ENCODE assay signal across 8 cellular contexts in the genomic region with DNA sequence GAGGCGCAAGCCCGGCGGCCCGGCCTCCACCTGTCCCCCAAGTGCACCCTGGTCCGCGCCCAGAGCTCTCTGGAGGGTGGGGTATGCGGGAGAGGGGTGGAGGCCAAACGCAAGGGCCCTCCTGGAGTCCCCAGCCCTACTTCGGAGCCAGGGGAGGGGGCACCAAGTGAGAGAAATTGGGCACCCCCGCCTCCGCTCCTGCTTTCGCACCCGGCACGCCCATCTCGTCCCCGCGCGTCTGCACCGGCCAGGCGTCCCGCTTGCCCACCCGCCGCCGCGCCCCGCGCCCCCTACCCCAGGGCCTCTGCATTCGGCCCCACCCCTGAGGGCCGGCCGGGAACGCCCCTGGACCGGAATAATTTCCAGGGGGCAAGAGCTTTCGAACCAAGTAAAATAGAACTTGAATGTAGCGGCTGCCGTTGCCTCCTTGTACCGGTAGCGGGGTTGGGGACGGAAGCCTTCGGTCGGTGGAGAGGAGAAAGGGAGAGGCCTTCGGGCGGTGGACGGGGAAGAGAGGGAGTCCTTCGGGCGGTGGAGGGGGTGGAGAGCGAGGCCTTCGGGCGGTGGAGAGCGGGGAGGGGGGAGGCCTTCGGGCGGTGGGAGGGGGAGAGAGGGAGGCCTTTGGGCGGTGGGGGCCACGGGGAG. TPM values are rescaled to one million over a fixed set of nuclear protein-coding genes. Genes with fewer than 3 reads are reported as not detected.
A peak's percentile ranks its signal among the peaks of the same experiment; 100 is the strongest.
DNase-seq lines count a peak whose midpoint lies in the region; ATAC-seq and TF ChIP-seq lines count a peak whose summit lies in the region.

No MANE protein-coding gene starts in this region.

- H3K4me1 ChIP-seq in left ventricle myocardium inferior, result peaks cover 72% of the 10 kb centered on the region

- TF ChIP-seq CTCF in left ventricle myocardium inferior (IDR thresholded peaks at IDR 0.05; ENCODE audit: borderline replicate concordance), result no peak

- peaks cover 34% of the 10 kb centered on the region for H3K27me3 ChIP-seq in left ventricle myocardium inferior (ENCODE audit: low read depth)

- H3K27ac ChIP-seq in left ventricle myocardium inferior (replicated peaks), result peak overlapping the region; percentile 98

- ATAC-seq in GM19438 (IDR thresholded peaks at IDR 0.05; ENCODE audit: low read depth, unreplicated experiment) (peak; percentile 3), sciatic nerve (peak; percentile 55), HG02840 (IDR thresholded peaks at IDR 0.05; ENCODE audit: low FRiP score, unreplicated experiment) (no peak), HG03469 (IDR thresholded peaks at IDR 0.05; ENCODE audit: unreplicated experiment) (no peak)

- H3K4me3 ChIP-seq in left ventricle myocardium inferior, result peak overlapping the region; percentile 89

- H3K9me3 ChIP-seq in left ventricle myocardium inferior (replicated peaks), result no peaks in the 10 kb centered on the region

- H3K36me3 ChIP-seq in left ventricle myocardium inferior, result peaks cover 20% of the 10 kb centered on the region

- DNase-seq in AG20443 (ENCODE audit: low spot score) (peak; percentile 62), NCI-H345 (lab: John Stamatoyannopoulos, UW) (peak; percentile 72), left ventricle myocardium inferior (peak; percentile 51), sciatic nerve (ENCODE audit: low spot score) (no peak)
- DNase-seq in activated naive CD4-positive, alpha-beta T cell treated with anti-CD3 and anti-CD28 coated beads, Interleukin-2, amount 50 U/mL, for 16 hours, result peak; percentile 57

- intact Hi-C loops in left ventricle myocardium inferior (cut with micrococcal nuclease), result no loop called here
- intact Hi-C loops in sciatic nerve (cut with DNase I), result loop anchor here (10.0 kb wide), 1 partner anchor 176 kb away; a partner anchor contains a TSS

RNA-seq across cellular contexts. Expression of a gene that starts 0.7 kb away (rescaled TPM):
- 349 TPM for total RNA-seq in left ventricle myocardium inferior
- 76.4 TPM for total RNA-seq in sciatic nerve

RNA-seq across cellular contexts. Expression of a gene that starts 3.6 kb away (rescaled TPM):
- 13.4 TPM for total RNA-seq in left ventricle myocardium inferior
- total RNA-seq in sciatic nerve, result 3.0 TPM

RNA-seq across cellular contexts. Expression of a gene that starts 6.2 kb away (rescaled TPM):
- total RNA-seq in left ventricle myocardium inferior (7.7 TPM), sciatic nerve (3.1 TPM)

RNA-seq across cellular contexts. Expression of a gene that starts 17.6 kb away (rescaled TPM):
- total RNA-seq in left ventricle myocardium inferior (318 TPM), sciatic nerve (201 TPM)

RNA-seq across cellular contexts. Expression of a gene that starts 37.8 kb away (rescaled TPM):
- total RNA-seq in left ventricle myocardium inferior, result 10.0 TPM
- 17.0 TPM for total RNA-seq in sciatic nerve

Comparison
In these comparisons a context has a peak if more than half of its experiments do, and no peak if none do; other contexts are left out.
1. ATAC-seq: peak in GM19438 (single experiment) and sciatic nerve (single experiment); none in HG02840 (single experiment) and HG03469 (single experiment).